ENCODE assay signal across 8 cellular contexts in genomic region chr6:148814869-148815268, GRCh38.
"Had no signal": no experiment of that assay in that cellular context is flagged by ENCODE, and none has a peak within 500 bp of the region (broad histone marks: within the 10 kb centered on the region; RNA-seq: fewer than 3 reads in every experiment).

No MANE protein-coding gene starts in this region.

- H3K4me3 Mint-ChIP-seq: H9, HFFc6, IgD-negative memory B cell had no signal

- DNase-seq: GM23248, GOT3, H9, HFFc6 had no signal

- FAIRE-seq: H54, HepG2 had no signal

- H3K27ac ChIP-seq: GM23248, HL-60 had no signal

- ATAC-seq: HepG2 had no signal

- H3K27me3 Mint-ChIP-seq: IgD-negative memory B cell had no signal

- H3K9ac ChIP-seq: GM23248 had no signal

- H3K4me3 ChIP-seq: GM23248 had no signal

- H2AFZ ChIP-seq: GM23248 had no signal

- H3K27ac Mint-ChIP-seq: H9, HFFc6, IgD-negative memory B cell had no signal
